Comparison of ENCODE assay signal across 10 cellular contexts in the genomic region with DNA sequence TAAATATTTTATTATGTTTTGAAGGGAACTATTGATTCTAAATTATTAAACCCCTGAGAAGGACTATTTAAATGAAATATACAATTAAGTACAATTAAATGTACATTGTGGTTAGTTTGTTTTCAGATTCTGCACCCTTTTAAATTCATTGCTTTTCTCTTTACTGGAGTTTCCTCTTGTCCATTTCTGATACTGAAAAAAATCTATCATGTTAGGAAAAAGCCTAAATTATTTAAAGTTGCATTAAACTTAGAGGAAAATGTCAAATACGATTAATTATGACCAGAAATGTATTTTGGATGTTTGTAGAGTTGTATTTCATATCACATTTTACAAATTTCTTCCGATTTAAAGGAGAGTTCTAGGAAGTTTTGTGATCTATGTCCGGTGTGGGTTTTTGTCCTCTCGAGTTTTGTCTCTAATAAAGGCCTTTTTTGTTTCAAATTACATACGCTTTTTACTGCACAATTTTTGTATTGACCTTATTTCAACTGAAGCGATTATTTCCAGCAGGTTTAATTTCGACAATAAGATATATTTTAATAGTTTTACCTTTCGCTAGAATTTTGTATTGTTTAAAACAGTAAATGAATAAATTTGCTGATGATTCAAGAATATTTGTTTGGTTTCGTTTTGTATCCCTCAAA. TPM values are rescaled to one million over a fixed set of nuclear protein-coding genes. Genes with fewer than 3 reads are reported as not detected.
DNase-seq lines count a peak whose midpoint lies in the region; ATAC-seq and TF ChIP-seq lines count a peak whose summit lies in the region.
"Had no signal": no experiment of that assay in that cellular context is flagged by ENCODE, and none has a peak within 500 bp of the region (broad histone marks: within the 10 kb centered on the region; RNA-seq: fewer than 3 reads in every experiment).

No MANE protein-coding gene starts in this region.

- CTCF ChIA-PET in MCF 10A (lab: Yijun Ruan, JAX): no interaction called here

- H3K4me1 Mint-ChIP-seq in MCF 10A (ENCODE audit: insufficient read depth, unreplicated experiment): peaks cover 5% of the 10 kb centered on the region
- peaks cover 10% of the 10 kb centered on the region for H3K4me1 Mint-ChIP-seq in T-helper 17 cell

- TF ChIP-seq POLR2A in breast epithelium (IDR thresholded peaks at IDR 0.05) (no peak), transverse colon (IDR thresholded peaks at IDR 0.05) (no peak)

- peak overlapping the region; percentile 77 for H3K4me3 Mint-ChIP-seq in MCF 10A (ENCODE audit: unreplicated experiment)
- H3K4me3 Mint-ChIP-seq in T-helper 17 cell: peak overlapping the region; percentile 49

- H3K4me1 ChIP-seq in breast epithelium (peaks cover 5 to 7% of the 10 kb centered on the region in 2 donors), hepatocyte (ENCODE audit: insufficient read depth) (peaks cover 22% of the 10 kb centered on the region), transverse colon (peaks cover 6 to 50% (median 26%) of the 10 kb centered on the region in 4 donors)

- peaks cover 14% of the 10 kb centered on the region for H3K27me3 Mint-ChIP-seq in MCF 10A (ENCODE audit: insufficient read depth, unreplicated experiment)
- H3K27me3 Mint-ChIP-seq in T-helper 17 cell: peaks cover 43% of the 10 kb centered on the region

- H3K9me3 Mint-ChIP-seq in MCF 10A (ENCODE audit: unreplicated experiment): no peaks in the 10 kb centered on the region

- H3K9me3 ChIP-seq in breast epithelium (no peaks in the 10 kb centered on the region), T-helper 17 cell (ENCODE audit: control insufficient read depth, low read length, poor library complexity, severe bottlenecking) (peaks cover 11% of the 10 kb centered on the region), hepatocyte (ENCODE audit: low read depth) (no peaks in the 10 kb centered on the region), transverse colon (no peaks in the 10 kb centered on the region)
- H3K9me3 ChIP-seq: thoracic aorta had no signal

- peak overlapping the region; percentile 84 for H3K27ac Mint-ChIP-seq in MCF 10A (ENCODE audit: low read depth, unreplicated experiment)
- H3K27ac Mint-ChIP-seq in T-helper 17 cell: peak overlapping the region; percentile 75

- H3K4me3 ChIP-seq in breast epithelium (no peak overlapping the region), hepatocyte (no peak overlapping the region), transverse colon (peak overlapping the region in 3 of 4 donors; percentile 68 to 98 (median 73))

- TF ChIP-seq EP300 in transverse colon (IDR thresholded peaks at IDR 0.05; ENCODE audit: low read depth): no peak

- POLR2A ChIA-PET in MCF 10A (lab: Yijun Ruan, JAX): no interaction called here

- no peak overlapping the region for H2AFZ ChIP-seq in hepatocyte

- DNase-seq in MCF 10A (ENCODE audit: unreplicated experiment) (no peak), breast epithelium (ENCODE audit: low spot score in 2 of 2) (no peak), T-helper 17 cell (no peak), hepatocyte (ENCODE audit: low spot score) (no peak), transverse colon (no peak), GM20000 (ENCODE audit: low spot score) (no peak), GDM1 (lab: John Stamatoyannopoulos, UW) (no peak)

- H3K4me2 ChIP-seq in hepatocyte: peak overlapping the region; percentile 92

- H3K36me3 ChIP-seq in breast epithelium (no peaks in the 10 kb centered on the region), hepatocyte (replicated peaks; ENCODE audit: insufficient read depth, low read depth) (no peaks in the 10 kb centered on the region), transverse colon (no peaks in the 10 kb centered on the region)
- H3K36me3 ChIP-seq: thoracic aorta had no signal

- H3K27me3 ChIP-seq in breast epithelium: peaks cover 17 to 79% of the 10 kb centered on the region in 2 donors
- H3K27me3 ChIP-seq in hepatocyte: peaks cover 69% of the 10 kb centered on the region
- H3K27me3 ChIP-seq in transverse colon: peaks cover 86% of the 10 kb centered on the region

- no peak for TF ChIP-seq CTCF in MCF 10A (IDR thresholded peaks at IDR 0.05; ENCODE audit: unreplicated experiment)
- TF ChIP-seq CTCF in breast epithelium (IDR thresholded peaks at IDR 0.05): no peak
- no peak for TF ChIP-seq CTCF in hepatocyte (IDR thresholded peaks at IDR 0.05; ENCODE audit: poor library complexity)
- TF ChIP-seq CTCF in transverse colon (IDR thresholded peaks at IDR 0.05): no peak
- TF ChIP-seq CTCF in GM20000 (IDR thresholded peaks at IDR 0.05; ENCODE audit: extremely low read depth, missing control alignments): no peak

- no peaks in the 10 kb centered on the region for H3K9me2 ChIP-seq in hepatocyte (replicated peaks; ENCODE audit: insufficient read depth)

- no TSS peak for BruUV-seq in MCF 10A (replicated peaks; lab: Mats Ljungman, UMichigan)

- ATAC-seq in T-helper 17 cell: no peak
- no peak for ATAC-seq in HG03432 (IDR thresholded peaks at IDR 0.05; ENCODE audit: unreplicated experiment)
- ATAC-seq: activated CD4-positive, CD25-positive, alpha-beta regulatory T cell treated with anti-CD3 and anti-CD28 coated beads, Interleukin-2, amount 50 U/mL, for 24 hours had no signal

- 40% methylated on average over 9 of the region's 9 CpGs for WGBS in hepatocyte (ENCODE audit: low lambda C conversion rate, missing lambda C conversion rate)
- 9 to 13% methylated on average over 9 of the region's 9 CpGs for WGBS in transverse colon (ENCODE audit: low coverage in 1 of 2), 2 donors

- no peaks in the 10 kb centered on the region for H3K79me2 ChIP-seq in hepatocyte

- intact Hi-C loops in MCF 10A (cut with micrococcal nuclease) (no loop called here), breast epithelium (cut with DNase I; ENCODE audit: low total_unique reads) (loop anchor here (5.0 kb wide), 1 partner anchor 1964 kb away; the partner anchor contains the start of gene HSPD1), transverse colon (cut with DNase I; ENCODE audit: low total_unique reads) (no loop called here)

- H4K20me1 ChIP-seq in hepatocyte (ENCODE audit: insufficient read depth, poor library complexity, severe bottlenecking): no peaks in the 10 kb centered on the region

- in situ Hi-C loops in transverse colon (cut with MboI; ENCODE audit: low pct_ligation_motif_present in 1 of 4, low pct_unique_long_range_greater_than_20kb in 1 of 4, low sequenced_read_pairs in 3 of 4): no loop called here

- no peak overlapping the region for H3K27ac ChIP-seq in breast epithelium
- no peak overlapping the region for H3K27ac ChIP-seq in hepatocyte
- peak overlapping the region; percentile 83 to 90 (median 87) for H3K27ac ChIP-seq in transverse colon

- no peaks in the 10 kb centered on the region for H3K36me3 Mint-ChIP-seq in MCF 10A (ENCODE audit: insufficient read depth, unreplicated experiment)
- H3K36me3 Mint-ChIP-seq in T-helper 17 cell (ENCODE audit: low read depth): peaks cover 3% of the 10 kb centered on the region

RNA-seq across cellular contexts. Expression of gene SATB2, which starts 3.2 kb away (rescaled TPM):
- total RNA-seq in MCF 10A (2022) (16.5 and 22.2 TPM in 2 replicates), breast epithelium (10 to 100 TPM in 1 of 3 donors, 1 to 10 TPM in 2; 2.3 to 12.2 (median 8.2) TPM), T-helper 17 cell (under 1 TPM; 0.05 to 0.29 TPM), hepatocyte (7.7 and 8.7 TPM in 2 replicates), transverse colon (100 to 1,000 TPM; 289 to 316 (median 293) TPM)
- polyA plus RNA-seq in hepatocyte: 1.9 and 2.7 TPM in 2 replicates

Comparison
In these comparisons a context has a peak if more than half of its experiments do, and no peak if none do; other contexts are left out.
1. H3K27ac ChIP-seq: peak in transverse colon (4 of 4); none in breast epithelium (0 of 2) and hepatocyte (single experiment).
2. H3K4me3 ChIP-seq: peak in transverse colon (3 of 4); none in breast epithelium (0 of 3) and hepatocyte (single experiment).
3. RNA of gene SATB2, which starts 3.2 kb away (total RNA-seq): 289 to 316 TPM in transverse colon; 16.5 to 22.2 TPM in MCF 10A, 7.7 to 8.7 TPM in hepatocyte, 2.3 to 12.2 TPM in breast epithelium and 0.05 to 0.29 TPM in T-helper 17 cell; every median in the first group is over 10 times any median in the second.